ENCODE assay signal across 14 cellular contexts in the genomic region with DNA sequence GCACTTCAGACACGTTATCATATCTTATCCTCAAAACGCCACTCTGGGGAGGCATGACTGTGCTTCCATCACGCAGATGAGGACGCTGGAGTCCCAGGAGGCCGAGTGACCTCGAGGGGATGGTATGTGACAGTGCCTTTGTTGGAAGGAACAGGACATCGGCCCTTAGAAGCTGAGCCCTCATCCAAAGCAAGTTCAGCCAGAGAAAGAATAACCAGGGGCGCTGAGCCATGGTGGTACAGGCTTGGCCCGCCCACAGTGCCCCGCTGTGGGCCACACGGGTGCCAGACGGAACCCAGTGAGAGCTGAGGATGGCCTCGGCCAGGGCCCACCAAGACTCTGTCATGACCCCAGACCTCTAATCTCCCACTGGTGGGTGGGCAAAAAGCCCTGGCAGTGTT. TPM values are rescaled to one million over a fixed set of nuclear protein-coding genes. Genes with fewer than 3 reads are reported as not detected.
DNase-seq lines count a peak whose midpoint lies in the region; TF ChIP-seq lines count a peak whose summit lies in the region.
"Had no signal": no experiment of that assay in that cellular context is flagged by ENCODE, and none has a peak within 500 bp of the region (broad histone marks: within the 10 kb centered on the region; RNA-seq: fewer than 3 reads in every experiment).

No MANE protein-coding gene starts in this region.

- no peak for TF ChIP-seq CTCF in HFFc6 (IDR thresholded peaks at IDR 0.05)
- TF ChIP-seq CTCF in endothelial cell (IDR thresholded peaks at IDR 0.05; ENCODE audit: unreplicated experiment) = no peak
- no peak for TF ChIP-seq CTCF in spleen (IDR thresholded peaks at IDR 0.05 in 8 of 11, conservative IDR thresholded peaks at IDR 0.05 in 3 of 11)

- H2BK120ac ChIP-seq in mesenchymal stem cell (ENCODE audit: low read depth, low read length) = no peak overlapping the region

- H3K36me3 Mint-ChIP-seq in HFFc6 (ENCODE audit: low read depth) (0 out of 2 replicates have a peak, but pooled peaks cover 6% of the 10 kb centered on the region), endothelial cell (ENCODE audit: low read depth, unreplicated experiment) (peaks cover 9% of the 10 kb centered on the region)

- H3K9ac ChIP-seq in mesenchymal stem cell (ENCODE audit: low read length) = peak overlapping the region; percentile 89

- H3K4me2 ChIP-seq in mesenchymal stem cell (ENCODE audit: low read length, poor library complexity, severe bottlenecking) = no peak overlapping the region

- no peak overlapping the region for H2BK5ac ChIP-seq in mesenchymal stem cell (ENCODE audit: low read depth, low read length, poor library complexity, severe bottlenecking)

- H3K27me3 Mint-ChIP-seq in HFFc6 (ENCODE audit: insufficient read depth) (peaks cover 2% of the 10 kb centered on the region; the same call in 1 of the 2 replicates), endothelial cell (ENCODE audit: unreplicated experiment) (peaks cover 10% of the 10 kb centered on the region)
- H3K27me3 Mint-ChIP-seq: B cell had no signal

- H4K8ac ChIP-seq in mesenchymal stem cell (ENCODE audit: low read length) = peak overlapping the region; percentile 21

- no peaks in the 10 kb centered on the region for H3K9me3 Mint-ChIP-seq in HFFc6
- no peaks in the 10 kb centered on the region for H3K9me3 Mint-ChIP-seq in endothelial cell (ENCODE audit: unreplicated experiment)

- peak overlapping the region in 1 of 2 experiments; percentile 32 for H3K4ac ChIP-seq in mesenchymal stem cell (ENCODE audit: low read depth in 1 of 2, low read length in 2 of 2)

- H3K4me1 Mint-ChIP-seq in HFFc6 (ENCODE audit: low read depth) = peaks cover 25% of the 10 kb centered on the region
- peaks cover 18% of the 10 kb centered on the region for H3K4me1 Mint-ChIP-seq in endothelial cell (ENCODE audit: unreplicated experiment)
- H3K4me1 Mint-ChIP-seq: B cell had no signal

- peak overlapping the region in 1 of 2 experiments; percentile 83 for H2BK12ac ChIP-seq in mesenchymal stem cell (ENCODE audit: low read length in 2 of 2)

- H3K14ac ChIP-seq in mesenchymal stem cell (ENCODE audit: low read length in 2 of 2) = peak overlapping the region in 1 of 2 experiments; percentile 58

- WGBS in mesenchymal stem cell = 66% methylated on average over 13 of the region's 13 CpGs
- WGBS in spleen, 5 donors = 73 to 88% (median 83%) methylated on average over 8 to 13 of the region's 13 CpGs

- peak overlapping the region in 1 of 2 experiments; percentile 94 for H3K18ac ChIP-seq in mesenchymal stem cell (ENCODE audit: low read depth in 1 of 2, low read length in 2 of 2)

- intact Hi-C loops in spleen (cut with DNase I; ENCODE audit: low total_unique reads) = no loop called here

- peak overlapping the region; percentile 75 for H3K27ac Mint-ChIP-seq in HFFc6
- no peak overlapping the region for H3K27ac Mint-ChIP-seq in endothelial cell (ENCODE audit: unreplicated experiment)
- H3K27ac Mint-ChIP-seq: B cell had no signal

- H3K79me1 ChIP-seq in mesenchymal stem cell (replicated peaks; ENCODE audit: low read length, poor library complexity, severe bottlenecking) = peaks cover 4% of the 10 kb centered on the region

- H3K9me3 ChIP-seq in mesenchymal stem cell (ENCODE audit: control insufficient read depth, low read length) (no peaks in the 10 kb centered on the region), spleen (no peaks in the 10 kb centered on the region)
- H3K9me3 ChIP-seq: mucosa of descending colon had no signal

- H3K4me3 ChIP-seq in mesenchymal stem cell (ENCODE audit: insufficient read depth in 1 of 2, low read depth in 1 of 2, low read length in 2 of 2) (no peak overlapping the region), spleen (no peak overlapping the region)
- H3K4me3 ChIP-seq: mucosa of descending colon had no signal

- no peak overlapping the region for H2AFZ ChIP-seq in mesenchymal stem cell (ENCODE audit: low read depth, low read length)

- peak overlapping the region; percentile 90 for H2AK5ac ChIP-seq in mesenchymal stem cell (ENCODE audit: low read length, severe bottlenecking)

- H4K91ac ChIP-seq in mesenchymal stem cell (ENCODE audit: low read length) = peak overlapping the region; percentile 9

- H3K27me3 ChIP-seq in mesenchymal stem cell (ENCODE audit: control insufficient read depth in 1 of 2, insufficient read depth in 1 of 2, low read length in 2 of 2) (no peaks in the 10 kb centered on the region), spleen (replicated peaks in 1 of 7) (no peaks in the 10 kb centered on the region)

- H3K27ac ChIP-seq in mesenchymal stem cell (ENCODE audit: low read length, poor library complexity, severe bottlenecking) (no peak overlapping the region), spleen (peak overlapping the region in 7 of 8 donors; percentile 33 to 85 (median 80))

- TF ChIP-seq POLR2A in spleen (IDR thresholded peaks at IDR 0.05) (no peak), erythroblast (IDR thresholded peaks at IDR 0.05; ENCODE audit: low read length) (no peak)

- H3K4me3 Mint-ChIP-seq in HFFc6 = no peak overlapping the region
- peak overlapping the region; percentile 37 for H3K4me3 Mint-ChIP-seq in endothelial cell (ENCODE audit: unreplicated experiment)
- H3K4me3 Mint-ChIP-seq: B cell had no signal

- H3K36me3 ChIP-seq in mesenchymal stem cell (ENCODE audit: control insufficient read depth in 1 of 2, insufficient read depth in 2 of 2, low read depth in 1 of 2, low read length in 2 of 2) (peaks cover 49 to 50% of the 10 kb centered on the region in 2 experiments), spleen (peaks cover 0 to 78% (median 49%) of the 10 kb centered on the region in 6 donors)

- no peak overlapping the region for H3K23ac ChIP-seq in mesenchymal stem cell (ENCODE audit: low read length in 2 of 2)

- DNase-seq in HFFc6 (no peak), endothelial cell (ENCODE audit: low spot score) (no peak), mesenchymal stem cell (peak; percentile 69), spleen (peak; percentile 61), erythroblast (lab: John Stamatoyannopoulos, UW) (no peak), cerebellum (ENCODE audit: low spot score) (no peak), glomerular visceral epithelial cell (ENCODE audit: extremely low spot score) (no peak)
- no peak for DNase-seq in stimulated activated CD4-positive, alpha-beta T cell treated with anti-CD3 and anti-CD28 coated beads, Interleukin-12 subunit alpha, Interleukin-12 subunit beta, amount 100 ng/mL, for 4 hours
- DNase-seq: H7, NCI-H146, NCI-H526, SHP77 treated with DMSO at 0.1 percent for 48 hours had no signal

- peaks cover 66% of the 10 kb centered on the region for H3K4me1 ChIP-seq in mesenchymal stem cell (ENCODE audit: control insufficient read depth, insufficient read depth, low read depth, low read length)
- H3K4me1 ChIP-seq in spleen = peaks cover 17 to 72% (median 56%) of the 10 kb centered on the region in 6 donors

- no peak overlapping the region for H2BK15ac ChIP-seq in mesenchymal stem cell (ENCODE audit: low read depth, poor library complexity, severe bottlenecking)

RNA-seq across cellular contexts. Expression of a gene that starts 31.3 kb away (rescaled TPM):
- 10 to 100 TPM; 12.7 to 17.3 (median 15.8) TPM for total RNA-seq in HFFc6 (2021; fragmentation: NEBNext Ultra II Directional; extraction: Animal tissue kit (Norgen Biotek cat#: 25700))
- 33.6 TPM for total RNA-seq in endothelial cell (ENCODE audit: unreplicated experiment)
- 42.4 TPM for polyA plus RNA-seq in mesenchymal stem cell (2013, experiment 1 of 2)
- 39.8 TPM for polyA plus RNA-seq in mesenchymal stem cell (2013, experiment 2 of 2)
- total RNA-seq in spleen = 10 to 100 TPM; 21.1 to 38.0 (median 31.3) TPM
- polyA plus RNA-seq in spleen = 10 to 100 TPM in 2 of 3 donors, 1 to 10 TPM in 1; 8.8 to 23.5 (median 13.8) TPM
- 10.0 TPM for total RNA-seq in cerebellum

RNA-seq across cellular contexts. Expression of a gene that starts 47.3 kb away (rescaled TPM):
- total RNA-seq in HFFc6 (2021; fragmentation: NEBNext Ultra II Directional; extraction: Animal tissue kit (Norgen Biotek cat#: 25700)) = under 1 TPM in 1 of 6 experiments, not detected in 5; 0.05 TPM
- total RNA-seq in endothelial cell (ENCODE audit: unreplicated experiment) (11.2 TPM), spleen (1 to 10 TPM in 6 of 7 donors, under 1 TPM in 1; 0.83 to 3.8 (median 2.0) TPM), cerebellum (0.45 TPM)
- polyA plus RNA-seq in mesenchymal stem cell (2013, experiment 1 of 2) = 0.23 TPM
- polyA plus RNA-seq in mesenchymal stem cell (2013, experiment 2 of 2) = 0.25 TPM
- 1 to 10 TPM in 1 of 3 donors, under 1 TPM in 2; 0.87 to 1.8 (median 0.89) TPM for polyA plus RNA-seq in spleen

Comparison
In these comparisons a context has a peak if more than half of its experiments do, and no peak if none do; other contexts are left out.
1. DNase-seq: peak in mesenchymal stem cell (single experiment) and spleen (single experiment); none in HFFc6 (single experiment), endothelial cell (single experiment), erythroblast (0 of 2), stimulated activated CD4-positive, alpha-beta T cell treated with anti-CD3 and anti-CD28 coated beads, Interleukin-12 subunit alpha, Interleukin-12 subunit beta, amount 100 ng/mL, for 4 hours (single experiment), cerebellum (single experiment) and glomerular visceral epithelial cell (single experiment).